ENCODE assay signal across 17 cellular contexts in the genomic region with DNA sequence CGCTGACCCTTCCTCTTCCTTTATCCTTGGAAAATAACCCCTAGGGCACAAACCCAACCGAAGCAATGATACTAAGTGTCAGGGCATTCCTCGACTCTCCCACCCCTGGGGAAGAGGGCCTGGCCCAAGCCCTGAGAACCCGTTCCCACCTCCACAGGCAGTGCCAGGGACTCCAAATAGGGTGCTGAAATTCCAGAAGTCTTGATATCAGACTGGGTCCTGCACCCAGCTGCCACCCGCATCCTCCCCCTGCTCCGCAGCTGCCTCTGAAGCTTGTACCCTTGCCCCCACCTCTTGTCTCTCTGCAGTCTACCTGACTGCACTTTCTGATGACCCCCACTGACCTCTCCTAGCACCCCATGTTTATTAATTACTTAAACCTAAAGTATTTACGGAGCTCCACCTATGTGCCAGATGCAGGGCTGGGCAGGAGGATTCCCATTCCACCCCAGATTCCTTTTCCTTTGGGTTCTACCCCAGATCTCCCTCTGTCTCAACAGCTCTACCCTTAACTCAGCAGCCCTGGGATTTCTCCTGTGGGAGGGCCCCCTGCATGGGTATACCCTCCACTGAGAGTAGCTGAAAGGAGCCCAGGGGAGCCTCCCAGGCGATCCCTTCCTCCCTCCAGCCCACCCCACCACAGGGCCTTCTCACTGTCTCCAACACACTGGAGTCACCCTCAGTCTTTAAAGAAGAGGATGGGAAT. TPM values are rescaled to one million over a fixed set of nuclear protein-coding genes. Genes with fewer than 3 reads are reported as not detected.
DNase-seq lines count a peak whose midpoint lies in the region; ATAC-seq and TF ChIP-seq lines count a peak whose summit lies in the region.
"Had no signal": no experiment of that assay in that cellular context is flagged by ENCODE, and none has a peak within 500 bp of the region (broad histone marks: within the 10 kb centered on the region; RNA-seq: fewer than 3 reads in every experiment).

No MANE protein-coding gene starts in this region.

- H3K36me3 Mint-ChIP-seq in GM23338 (ENCODE audit: low read depth) (peaks cover 7% of the 10 kb centered on the region), osteocyte (ENCODE audit: unreplicated experiment) (no peaks in the 10 kb centered on the region)

- H3K36me3 ChIP-seq in GM23338 (ENCODE audit: insufficient read depth) (no peaks in the 10 kb centered on the region), Panc1 (ENCODE audit: control insufficient read depth, insufficient read depth, low read length) (peaks cover 5% of the 10 kb centered on the region; the same call in 1 of the 2 replicates), iPS-18a (ENCODE audit: control insufficient read depth, low read depth, low read length) (no peaks in the 10 kb centered on the region)

- peak overlapping the region; percentile 86 for H3K4me3 ChIP-seq in GM23338
- H3K4me3 ChIP-seq in Panc1 (ENCODE audit: low read depth in 2 of 2, low read length in 2 of 2) = no peak overlapping the region
- H3K4me3 ChIP-seq in iPS-18a (ENCODE audit: low read length) = peak overlapping the region; percentile 35
- H3K4me3 ChIP-seq: skin epidermis had no signal

- H3K9me2 ChIP-seq in GM23338 (ENCODE audit: insufficient read depth) = no peaks in the 10 kb centered on the region

- H3K27ac Mint-ChIP-seq in GM23338 (peak overlapping the region; percentile 97), osteocyte (ENCODE audit: unreplicated experiment) (peak overlapping the region; percentile 88)
- H3K27ac Mint-ChIP-seq: activated naive CD8-positive, alpha-beta T cell treated with anti-CD3 and anti-CD28 coated beads, Interleukin-2, amount 50 U/mL, for 24 hours; activated T-cell treated with anti-CD3 and anti-CD28 coated beads, Interleukin-2, amount 50 U/mL, for 72 hours had no signal

- H3K79me2 ChIP-seq in GM23338 (replicated peaks; ENCODE audit: insufficient read depth) = peaks cover 16% of the 10 kb centered on the region

- in situ Hi-C loops in Panc1 (cut with HindIII; ENCODE audit: low pct_unique_long_range_greater_than_20kb, low sequenced_read_pairs) = no loop called here

- peaks cover 8% of the 10 kb centered on the region for H4K20me1 ChIP-seq in GM23338 (replicated peaks; ENCODE audit: insufficient read depth)

- no peaks in the 10 kb centered on the region for H3K27me3 ChIP-seq in GM23338 (ENCODE audit: insufficient read depth)
- no peaks in the 10 kb centered on the region for H3K27me3 ChIP-seq in Panc1 (ENCODE audit: control insufficient read depth, insufficient read depth, low read length)
- H3K27me3 ChIP-seq in iPS-18a (ENCODE audit: control insufficient read depth, insufficient read depth, low read length) = no peaks in the 10 kb centered on the region

- H3K9ac ChIP-seq in iPS-18a (ENCODE audit: low read length) = peak overlapping the region; percentile 45

- peak overlapping the region; percentile 37; the same call in 2 of the 3 replicates for H3K4me3 Mint-ChIP-seq in GM23338
- H3K4me3 Mint-ChIP-seq in osteocyte (ENCODE audit: unreplicated experiment) = no peak overlapping the region
- H3K4me3 Mint-ChIP-seq: activated naive CD8-positive, alpha-beta T cell treated with anti-CD3 and anti-CD28 coated beads, Interleukin-2, amount 50 U/mL, for 24 hours; activated T-cell treated with anti-CD3 and anti-CD28 coated beads, Interleukin-2, amount 50 U/mL, for 72 hours had no signal

- POLR2A ChIA-PET in Panc1 (lab: Charles Lee) = interaction anchor here (2.8 kb wide), 1 partner anchor 40 kb away, joined by 8 read pairs; the partner anchor contains the start of gene KRT8

- H3K4me1 Mint-ChIP-seq in GM23338 (peaks cover 62% of the 10 kb centered on the region), osteocyte (ENCODE audit: unreplicated experiment) (peaks cover 39% of the 10 kb centered on the region)

- peak overlapping the region; percentile 96 for H3K4me2 ChIP-seq in GM23338

- intact Hi-C loops in Panc1 (cut with micrococcal nuclease; ENCODE audit: unreplicated experiment) = no loop called here

- H3K9me3 Mint-ChIP-seq in GM23338 (peaks cover 5% of the 10 kb centered on the region; the same call in 2 of the 3 replicates), osteocyte (ENCODE audit: unreplicated experiment) (no peaks in the 10 kb centered on the region)
- H3K9me3 Mint-ChIP-seq: activated naive CD8-positive, alpha-beta T cell treated with anti-CD3 and anti-CD28 coated beads, Interleukin-2, amount 50 U/mL, for 24 hours had no signal

- H3K27me3 Mint-ChIP-seq in GM23338 (ENCODE audit: insufficient read depth, low read depth, poor library complexity) (peaks cover 26% of the 10 kb centered on the region), osteocyte (ENCODE audit: unreplicated experiment) (no peaks in the 10 kb centered on the region)

- H2AFZ ChIP-seq in GM23338 = no peak overlapping the region

- no peaks in the 10 kb centered on the region for H3K9me3 ChIP-seq in Panc1 (ENCODE audit: control insufficient read depth, insufficient read depth, low read depth, low read length)
- no peaks in the 10 kb centered on the region for H3K9me3 ChIP-seq in iPS-18a (ENCODE audit: control insufficient read depth, low read depth, low read length)

- ATAC-seq in GM23338 = no peak
- ATAC-seq in Panc1 = no peak
- no peak for ATAC-seq in HG03095 (IDR thresholded peaks at IDR 0.05; ENCODE audit: unreplicated experiment)
- ATAC-seq in GM19395 (IDR thresholded peaks at IDR 0.05; ENCODE audit: unreplicated experiment) = no peak
- no peak for ATAC-seq in HG03196 (IDR thresholded peaks at IDR 0.05; ENCODE audit: unreplicated experiment)
- ATAC-seq: activated naive CD8-positive, alpha-beta T cell treated with anti-CD3 and anti-CD28 coated beads, Interleukin-2, amount 50 U/mL, for 24 hours; activated T-cell treated with anti-CD3 and anti-CD28 coated beads, Interleukin-2, amount 50 U/mL, for 72 hours had no signal

- peaks cover 34% of the 10 kb centered on the region for H3K4me1 ChIP-seq in GM23338 (ENCODE audit: insufficient read depth)
- H3K4me1 ChIP-seq in Panc1 (ENCODE audit: control insufficient read depth, insufficient read depth, low read length) = peaks cover 54% of the 10 kb centered on the region
- H3K4me1 ChIP-seq in iPS-18a (ENCODE audit: control insufficient read depth, low read depth, low read length) = peaks cover 39% of the 10 kb centered on the region

- no peak for TF ChIP-seq CTCF in GM23338 (conservative IDR thresholded peaks at IDR 0.05; ENCODE audit: low read depth in 2 of 2)
- TF ChIP-seq CTCF in Panc1 (IDR thresholded peaks at IDR 0.05) = no peak
- no peak for TF ChIP-seq CTCF in osteocyte (IDR thresholded peaks at IDR 0.05)

- DNase-seq in GM23338 (ENCODE audit: low spot score) = no peak
- DNase-seq in Panc1 (ENCODE audit: low read depth, low spot score) = no peak
- no peak for DNase-seq in osteocyte (ENCODE audit: extremely low spot score, unreplicated experiment)
- DNase-seq in stimulated activated CD4-positive, alpha-beta T cell treated with anti-CD3 and anti-CD28 coated beads, Interleukin-12 subunit alpha, Interleukin-12 subunit beta, amount 100 ng/mL, for 4 hours = no peak
- DNase-seq: activated CD4-positive, alpha-beta T cell treated with anti-CD3 and anti-CD28 coated beads, Interleukin-2, amount 50 U/mL, for 4 hours; activated naive CD8-positive, alpha-beta T cell treated with anti-CD3 and anti-CD28 coated beads, Interleukin-2, amount 50 U/mL, for 24 hours; activated T-cell treated with anti-CD3 and anti-CD28 coated beads, Interleukin-2, amount 50 U/mL, for 72 hours; cerebellar nuclear complex; COR-L47; NCI-H345; stimulated activated naive CD4-positive, alpha-beta T cell had no signal

- H3K27ac ChIP-seq in GM23338 (ENCODE audit: low read depth) = peak overlapping the region; percentile 99
- peak overlapping the region; percentile 98 for H3K27ac ChIP-seq in Panc1 (ENCODE audit: low read length)
- peak overlapping the region; percentile 47 for H3K27ac ChIP-seq in iPS-18a (ENCODE audit: low read length)
- H3K27ac ChIP-seq: skin epidermis had no signal

- no TSS peak for BruUV-seq in Panc1 (replicated peaks; lab: Mats Ljungman, UMichigan)

- peaks cover 18% of the 10 kb centered on the region; the same call in 1 of the 2 replicates for H3F3A ChIP-seq in GM23338 (replicated peaks; ENCODE audit: low read depth)

- CTCF ChIA-PET in Panc1 (lab: Charles Lee) = no interaction called here

TF ChIP-seq in GM23338, 12 proteins besides CTCF, POLR2A, EP300 and RAD21 (continues in another document):
- TF ChIP-seq NANOG (IDR thresholded peaks at IDR 0.05; ENCODE audit: borderline replicate concordance) (no peak), EZH2 (IDR thresholded peaks at IDR 0.05; ENCODE audit: low read depth, unreplicated experiment) (no peak), JUNB (IDR thresholded peaks at IDR 0.05; ENCODE audit: unreplicated experiment) (no peak)

RNA-seq across cellular contexts. Expression of gene KRT18, which starts 4.1 kb away (rescaled TPM):
- total RNA-seq in GM23338 (2014; rRNA removed; shearing (Covaris generic)) = 537 and 552 TPM in 2 replicates
- polyA plus RNA-seq in GM23338 (2016; fragmentation: Nextera tagmentation; extraction: Ambion mirVana) = 1,013 and 1,049 TPM in 2 replicates
- total RNA-seq in Panc1 (2021; ENCODE audit: unreplicated experiment) (4,079 TPM), osteocyte (69.2 and 72.5 TPM in 2 replicates)
- 4,352 TPM for polyA plus RNA-seq in Panc1 (2012; ENCODE audit: insufficient read length)

RNA-seq across cellular contexts. Expression of gene KRT8, which starts 40.0 kb away (rescaled TPM):
- total RNA-seq in GM23338 (2014; rRNA removed; shearing (Covaris generic)) = 250 and 264 TPM in 2 replicates
- 322 and 338 TPM in 2 replicates for polyA plus RNA-seq in GM23338 (2016; fragmentation: Nextera tagmentation; extraction: Ambion mirVana)
- total RNA-seq in Panc1 (2021; ENCODE audit: unreplicated experiment) (6,125 TPM), osteocyte (18.6 and 19.8 TPM in 2 replicates)
- 7,157 TPM for polyA plus RNA-seq in Panc1 (2012; ENCODE audit: insufficient read length)
- total RNA-seq: frontal cortex had no signal

Comparison
In these comparisons a context has a peak if more than half of its experiments do, and no peak if none do; other contexts are left out.
1. H3K27ac ChIP-seq: peak in every context shown above with its lines; median percentile 99 in GM23338; 98 in Panc1; 47 in iPS-18a.
2. H3K4me3 ChIP-seq: peak in GM23338 (single experiment) and iPS-18a (single experiment); none in Panc1 (0 of 2).
3. RNA of gene KRT8, which starts 40.0 kb away (total RNA-seq): 6,125 TPM in Panc1 (single experiment); 250 to 264 TPM in GM23338 and 18.6 to 19.8 TPM in osteocyte; every median in the first group is over 10 times any median in the second.